ENCODE assay signal across 17 cellular contexts in the genomic region with DNA sequence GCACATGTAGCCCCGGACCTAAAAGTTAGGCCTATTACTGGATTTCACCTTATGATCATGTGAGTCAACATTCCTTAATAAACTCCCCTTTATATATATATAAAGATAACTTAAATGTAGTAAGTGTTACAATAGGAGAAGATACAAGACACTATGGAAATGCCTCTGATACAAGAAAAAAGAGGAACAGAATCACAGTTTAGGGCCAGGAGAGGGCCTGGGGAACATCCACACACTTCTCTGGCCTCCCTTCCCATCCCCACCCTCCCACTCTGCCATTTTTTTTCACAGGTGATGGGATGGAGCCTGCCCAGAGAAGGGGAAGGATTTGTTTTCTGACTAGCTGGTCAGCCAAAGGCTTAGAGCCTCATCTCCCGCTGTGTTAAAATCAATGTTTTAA. TPM values are rescaled to one million over a fixed set of nuclear protein-coding genes. Genes with fewer than 3 reads are reported as not detected.
DNase-seq lines count a peak whose midpoint lies in the region; ATAC-seq, FAIRE-seq and TF ChIP-seq lines count a peak whose summit lies in the region.
"Had no signal": no experiment of that assay in that cellular context is flagged by ENCODE, and none has a peak within 500 bp of the region (broad histone marks: within the 10 kb centered on the region; RNA-seq: fewer than 3 reads in every experiment).

No MANE protein-coding gene starts in this region.

- H3K4me3 Mint-ChIP-seq in CD8-positive, alpha-beta memory T cell, result peak overlapping the region in 5 of 7 donors; percentile 29 to 74 (median 47)
- no peak overlapping the region for H3K4me3 Mint-ChIP-seq in central memory CD8-positive, alpha-beta T cell
- no peak overlapping the region for H3K4me3 Mint-ChIP-seq in osteocyte (ENCODE audit: unreplicated experiment)
- H3K4me3 Mint-ChIP-seq: memory B cell, neural progenitor cell had no signal

- no peak overlapping the region for H2BK15ac ChIP-seq in neuronal stem cell (ENCODE audit: low read length)

- H2BK120ac ChIP-seq in neuronal stem cell (ENCODE audit: low read depth, low read length), result no peak overlapping the region

- H3K14ac ChIP-seq in neuronal stem cell (ENCODE audit: low read length), result no peak overlapping the region

- no peak overlapping the region for H2AK5ac ChIP-seq in neuronal stem cell (ENCODE audit: low read depth, low read length)

- no peaks in the 10 kb centered on the region for H3K9me3 ChIP-seq in CD8-positive, alpha-beta memory T cell (ENCODE audit: low read length)
- no peaks in the 10 kb centered on the region for H3K9me3 ChIP-seq in neuronal stem cell (replicated peaks in 1 of 2; ENCODE audit: control insufficient read depth in 2 of 2, insufficient read depth in 1 of 2, low read depth in 1 of 2, low read length in 2 of 2)

- H3K27ac Mint-ChIP-seq in CD8-positive, alpha-beta memory T cell, result peak overlapping the region; percentile 34 to 94 (median 88)
- peak overlapping the region; percentile 5 for H3K27ac Mint-ChIP-seq in central memory CD8-positive, alpha-beta T cell (ENCODE audit: low read depth)
- peak overlapping the region; percentile 51 for H3K27ac Mint-ChIP-seq in osteocyte (ENCODE audit: unreplicated experiment)
- H3K27ac Mint-ChIP-seq: neural progenitor cell had no signal

- no peak overlapping the region for H4K8ac ChIP-seq in neuronal stem cell (ENCODE audit: low read depth, low read length)

- peaks cover 0 to 1% of the 10 kb centered on the region in 2 donors for H3K27me3 Mint-ChIP-seq in CD8-positive, alpha-beta memory T cell
- H3K27me3 Mint-ChIP-seq in central memory CD8-positive, alpha-beta T cell, result no peaks in the 10 kb centered on the region
- H3K27me3 Mint-ChIP-seq in osteocyte (ENCODE audit: unreplicated experiment), result no peaks in the 10 kb centered on the region
- H3K27me3 Mint-ChIP-seq: memory B cell had no signal

- H3K18ac ChIP-seq in neuronal stem cell (ENCODE audit: low read length), result no peak overlapping the region

- no peak for TF ChIP-seq POLR2A in H54 (IDR thresholded peaks at IDR 0.05; ENCODE audit: low read depth, low read length)

- no peak overlapping the region for H2BK12ac ChIP-seq in neuronal stem cell (ENCODE audit: low read length)

- FAIRE-seq in H54 (lab: Jason Lieb, UNC), result no peak

- H3K27ac ChIP-seq in CD8-positive, alpha-beta memory T cell (ENCODE audit: low read depth, low read length), result no peak overlapping the region
- H3K27ac ChIP-seq in neuronal stem cell (replicated peaks; ENCODE audit: low read length), result no peak overlapping the region
- H3K27ac ChIP-seq: cardiac muscle cell, neural progenitor cell had no signal

- H3K4me2 ChIP-seq in neuronal stem cell (ENCODE audit: insufficient read depth, low read length, poor library complexity, severe bottlenecking), result no peak overlapping the region
- H3K4me2 ChIP-seq: neural progenitor cell had no signal

- H3K9ac ChIP-seq in neuronal stem cell (ENCODE audit: low read depth, low read length, poor library complexity), result no peak overlapping the region
- H3K9ac ChIP-seq: neural progenitor cell had no signal

- peaks cover 92 to 99% (median 96%) of the 10 kb centered on the region in 3 donors for H3K4me1 Mint-ChIP-seq in CD8-positive, alpha-beta memory T cell
- peaks cover 91% of the 10 kb centered on the region for H3K4me1 Mint-ChIP-seq in central memory CD8-positive, alpha-beta T cell
- H3K4me1 Mint-ChIP-seq in osteocyte (ENCODE audit: unreplicated experiment), result peaks cover 61% of the 10 kb centered on the region

- H3K79me1 ChIP-seq in neuronal stem cell (ENCODE audit: low read depth, low read length), result no peaks in the 10 kb centered on the region

- H3K9me3 Mint-ChIP-seq in CD8-positive, alpha-beta memory T cell, result no peaks in the 10 kb centered on the region
- no peaks in the 10 kb centered on the region for H3K9me3 Mint-ChIP-seq in central memory CD8-positive, alpha-beta T cell
- no peaks in the 10 kb centered on the region for H3K9me3 Mint-ChIP-seq in osteocyte (ENCODE audit: unreplicated experiment)
- H3K9me3 Mint-ChIP-seq: memory B cell, neural progenitor cell had no signal

- CTCF ChIA-PET in AG04449 (lab: Yijun Ruan, JAX), result interaction anchor here (1.2 to 8.4 kb wide), 4 partner anchors 8 to 250 kb away, joined by 4 to 36 read pairs (median 19); no protein-coding TSS in a partner anchor
- CTCF ChIA-PET in CD8-positive, alpha-beta memory T cell (lab: Charles Lee), result interaction anchor here (0.6 to 1.1 kb wide), 2 partner anchors 10 to 1068 kb away, joined by 3 to 4 read pairs; no protein-coding TSS in a partner anchor

- no peak for TF ChIP-seq CTCF in AG04449 (IDR thresholded peaks at IDR 0.05; ENCODE audit: insufficient read depth, low read length, missing control alignments)
- TF ChIP-seq CTCF in osteocyte (IDR thresholded peaks at IDR 0.05), result no peak

- no peaks in the 10 kb centered on the region for H3K36me3 ChIP-seq in CD8-positive, alpha-beta memory T cell (ENCODE audit: insufficient read depth, low read length)
- H3K36me3 ChIP-seq in neuronal stem cell (replicated peaks in 1 of 2; ENCODE audit: control insufficient read depth in 2 of 2, insufficient read depth in 2 of 2, low read length in 2 of 2), result peaks cover 0 to 82% of the 10 kb centered on the region in 2 donors
- H3K36me3 ChIP-seq: neural progenitor cell had no signal

- WGBS in neuronal stem cell (ENCODE audit: extremely low coverage in 2 of 2, insufficient read length in 2 of 2, insufficient replicate concordance in 1 of 2), 2 donors, result no CpG with 5 or more reads among the region's 2 CpGs

- H3K23ac ChIP-seq in neuronal stem cell (ENCODE audit: low read depth, low read length, poor library complexity), result no peak overlapping the region

- H3K4ac ChIP-seq in neuronal stem cell (ENCODE audit: low read length), result no peak overlapping the region

- H3K4me1 ChIP-seq in CD8-positive, alpha-beta memory T cell (ENCODE audit: insufficient read depth, low read length), result peaks cover 45% of the 10 kb centered on the region
- H3K4me1 ChIP-seq in neuronal stem cell (ENCODE audit: control insufficient read depth in 2 of 2, insufficient read depth in 1 of 2, low read depth in 1 of 2, low read length in 2 of 2), result peaks cover 10 to 12% of the 10 kb centered on the region in 2 donors

- H3K4me3 ChIP-seq in AG04449 (ENCODE audit: low read depth, low read length) (peak overlapping the region; percentile 91), neuronal stem cell (ENCODE audit: low read length in 2 of 2) (no peak overlapping the region)
- no peak overlapping the region for H3K4me3 ChIP-seq in CD8-positive, alpha-beta memory T cell (ENCODE audit: low read length)
- H3K4me3 ChIP-seq: cardiac muscle cell, neural progenitor cell, skin epidermis had no signal

- no peak for DNase-seq in AG04449 (ENCODE audit: low read depth, low spot score)
- DNase-seq in CD8-positive, alpha-beta memory T cell, result no peak
- no peak for DNase-seq in central memory CD8-positive, alpha-beta T cell (ENCODE audit: low spot score in 2 of 2)
- DNase-seq in osteocyte (ENCODE audit: extremely low spot score, unreplicated experiment), result no peak
- no peak for DNase-seq in neuronal stem cell (ENCODE audit: low spot score)
- DNase-seq in H54 (ENCODE audit: insufficient read length, low spot score), result no peak
- DNase-seq in central memory CD4-positive, alpha-beta T cell, result no peak
- no peak for DNase-seq in kidney glomerular epithelial cell (lab: John Stamatoyannopoulos, UW)
- DNase-seq: activated CD4-positive, CD25-positive, alpha-beta regulatory T cell treated with anti-CD3 and anti-CD28 coated beads, Interleukin-2, amount 50 U/mL, for 72 hours; activated CD8-positive, alpha-beta memory T cell treated with anti-CD3 and anti-CD28 coated beads, Interleukin-2, amount 50 U/mL, for 48 hours; DMS 273 treated with DMSO at 0.1 percent for 48 hours; NCI-H2227 treated with DMSO at 0.1 percent for 48 hours; T-helper 2 cell had no signal

- ATAC-seq in central memory CD8-positive, alpha-beta T cell (replicated peaks; ENCODE audit: extremely low read depth, poor library complexity, severe bottlenecking), result no peak

- no peaks in the 10 kb centered on the region for H3K27me3 ChIP-seq in CD8-positive, alpha-beta memory T cell (ENCODE audit: insufficient read depth, low read length, poor library complexity, severe bottlenecking)
- no peaks in the 10 kb centered on the region for H3K27me3 ChIP-seq in neuronal stem cell (ENCODE audit: control insufficient read depth in 3 of 3, insufficient read depth in 3 of 3, low read depth in 1 of 3, low read length in 3 of 3)
- H3K27me3 ChIP-seq: cardiac muscle cell, neural progenitor cell had no signal

- POLR2A ChIA-PET in AG04449 (lab: Yijun Ruan, JAX), result interaction anchor here (0.7 kb wide), 1 partner anchor 163 kb away, joined by 3 read pairs; no protein-coding TSS in a partner anchor
- POLR2A ChIA-PET in CD8-positive, alpha-beta memory T cell (lab: Charles Lee), result no interaction called here

- peaks cover 4 to 61% (median 19%) of the 10 kb centered on the region in 3 donors for H3K36me3 Mint-ChIP-seq in CD8-positive, alpha-beta memory T cell
- H3K36me3 Mint-ChIP-seq in central memory CD8-positive, alpha-beta T cell (ENCODE audit: insufficient read depth), result peaks cover 24% of the 10 kb centered on the region
- peaks cover 8% of the 10 kb centered on the region for H3K36me3 Mint-ChIP-seq in osteocyte (ENCODE audit: unreplicated experiment)

- no peak overlapping the region for H2BK5ac ChIP-seq in neuronal stem cell (ENCODE audit: low read length)

- H4K91ac ChIP-seq in neuronal stem cell (ENCODE audit: low read depth, low read length, poor library complexity), result no peak overlapping the region

- no peak overlapping the region for H2AFZ ChIP-seq in neuronal stem cell (ENCODE audit: low read length)
- H2AFZ ChIP-seq: neural progenitor cell had no signal

RNA-seq across cellular contexts. Expression of a gene that starts 6.4 kb away (rescaled TPM):
- 10 to 100 TPM; 37.1 to 39.1 TPM for total RNA-seq in CD8-positive, alpha-beta memory T cell
- 141 TPM for polyA plus RNA-seq in CD8-positive, alpha-beta memory T cell
- 40.9 and 46.2 TPM in 2 replicates for total RNA-seq in osteocyte
- 32.1 TPM for polyA plus RNA-seq in neuronal stem cell (2013, experiment 1 of 2)
- polyA plus RNA-seq in neuronal stem cell (2013, experiment 2 of 2), result 31.5 TPM

Comparison
In these comparisons a context has a peak if more than half of its experiments do, and no peak if none do; other contexts are left out.
1. H3K27ac Mint-ChIP-seq: peak in every context shown above with its lines; median percentile 88 in CD8-positive, alpha-beta memory T cell; 51 in osteocyte; 5 in central memory CD8-positive, alpha-beta T cell.
2. H3K4me3 Mint-ChIP-seq: peak in CD8-positive, alpha-beta memory T cell (5 of 7); none in central memory CD8-positive, alpha-beta T cell (single experiment) and osteocyte (single experiment).